ENCODE assay signal across 17 cellular contexts in genomic region chr19:35006999-35007365, GRCh38. TPM values are rescaled to one million over a fixed set of nuclear protein-coding genes. Genes with fewer than 3 reads are reported as not detected.
A peak's percentile ranks its signal among the peaks of the same experiment; 100 is the strongest.
DNase-seq lines count a peak whose midpoint lies in the region; ATAC-seq and TF ChIP-seq lines count a peak whose summit lies in the region.
"Had no signal": no experiment of that assay in that cellular context is flagged by ENCODE, and none has a peak within 500 bp of the region (broad histone marks: within the 10 kb centered on the region; RNA-seq: fewer than 3 reads in every experiment).

No MANE protein-coding gene starts in this region.

- H3K4me1 Mint-ChIP-seq in CD4-positive, alpha-beta memory T cell: peaks cover 39 to 78% (median 55%) of the 10 kb centered on the region in 4 donors
- H3K4me1 Mint-ChIP-seq in endodermal cell: peaks cover 20% of the 10 kb centered on the region
- H3K4me1 Mint-ChIP-seq in progenitor cell of endocrine pancreas (ENCODE audit: low read depth): peaks cover 36% of the 10 kb centered on the region

- peaks cover 53% of the 10 kb centered on the region for H4K20me1 ChIP-seq in IMR-90 (ENCODE audit: insufficient read depth, low read length)

- no peak overlapping the region for H3K27ac ChIP-seq in CD4-positive, alpha-beta memory T cell (ENCODE audit: low read depth, low read length)
- H3K27ac ChIP-seq in IMR-90 (ENCODE audit: insufficient read depth, low read length) (peak overlapping the region; percentile 48), endodermal cell (ENCODE audit: low read depth, low read length) (no peak overlapping the region)
- H3K27ac ChIP-seq: psoas muscle had no signal

- H4K5ac ChIP-seq in IMR-90 (ENCODE audit: low read depth, low read length): peak overlapping the region; percentile 39; the same call in 1 of the 2 replicates

- H3K27me3 ChIP-seq in CD4-positive, alpha-beta memory T cell (ENCODE audit: insufficient read depth, low read length): no peaks in the 10 kb centered on the region
- H3K27me3 ChIP-seq in IMR-90 (ENCODE audit: control insufficient read depth, insufficient read depth, low read length): no peaks in the 10 kb centered on the region
- H3K27me3 ChIP-seq in endodermal cell (ENCODE audit: control insufficient read depth, insufficient read depth, low read length, poor library complexity, severe bottlenecking): no peaks in the 10 kb centered on the region
- H3K27me3 ChIP-seq: dorsolateral prefrontal cortex had no signal

- TF ChIP-seq CTCF in IMR-90 (conservative IDR thresholded peaks at IDR 0.05; ENCODE audit: low read depth, low read length) (no peak), endodermal cell (conservative IDR thresholded peaks at IDR 0.05) (no peak), progenitor cell of endocrine pancreas (IDR thresholded peaks at IDR 0.05; ENCODE audit: unreplicated experiment) (no peak), GM10248 (IDR thresholded peaks at IDR 0.05; ENCODE audit: control extremely low read depth, extremely low read depth, low read depth, missing control alignments) (no peak)

- in situ Hi-C loops in IMR-90 (cut with MboI; ENCODE audit: low sequenced_read_pairs): no loop called here

- no TSS peak for BruUV-seq in IMR-90 (replicated peaks; lab: Mats Ljungman, UMichigan)

- H3K4me3 ChIP-seq in CD4-positive, alpha-beta memory T cell (ENCODE audit: low read length in 2 of 2): no peak overlapping the region
- H3K4me3 ChIP-seq in IMR-90 (ENCODE audit: insufficient read depth, low read depth, low read length) (no peak overlapping the region), endodermal cell (ENCODE audit: low read length) (no peak overlapping the region)
- H3K4me3 ChIP-seq: dorsolateral prefrontal cortex, psoas muscle had no signal

- no peaks in the 10 kb centered on the region for H3K27me3 Mint-ChIP-seq in CD4-positive, alpha-beta memory T cell
- H3K27me3 Mint-ChIP-seq in endodermal cell (ENCODE audit: insufficient read depth) (no peaks in the 10 kb centered on the region), progenitor cell of endocrine pancreas (no peaks in the 10 kb centered on the region)

- H3K27ac Mint-ChIP-seq in CD4-positive, alpha-beta memory T cell: peak overlapping the region in 6 of 7 donors; percentile 62 to 96 (median 75)
- H3K27ac Mint-ChIP-seq in endodermal cell (peak overlapping the region; percentile 40), progenitor cell of endocrine pancreas (peak overlapping the region; percentile 82)

- DNase-seq in CD4-positive, alpha-beta memory T cell: no peak
- DNase-seq in IMR-90 (no peak), endodermal cell (no peak), progenitor cell of endocrine pancreas (ENCODE audit: low spot score, unreplicated experiment) (no peak), GM10248 (ENCODE audit: extremely low spot score) (no peak)
- DNase-seq: activated CD8-positive, alpha-beta memory T cell treated with anti-CD3 and anti-CD28 coated beads, Interleukin-2, amount 50 U/mL, for 4 hours; anterior cingulate cortex; dorsolateral prefrontal cortex; foreskin fibroblast; GF-D8; KG1; midbrain; NCI-H1417 treated with DMSO at 0.1 percent for 48 hours; psoas muscle had no signal

- H2BK15ac ChIP-seq in IMR-90 (ENCODE audit: low read depth, low read length): no peak overlapping the region

- no peaks in the 10 kb centered on the region for H3K9me3 Mint-ChIP-seq in CD4-positive, alpha-beta memory T cell
- H3K9me3 Mint-ChIP-seq in endodermal cell (no peaks in the 10 kb centered on the region), progenitor cell of endocrine pancreas (ENCODE audit: low read depth) (no peaks in the 10 kb centered on the region)

- peaks cover 22 to 74% of the 10 kb centered on the region in 2 experiments for H3K79me1 ChIP-seq in IMR-90 (ENCODE audit: low read depth in 1 of 2, low read length in 2 of 2)

- H3K9me3 ChIP-seq in CD4-positive, alpha-beta memory T cell (ENCODE audit: control insufficient read depth in 1 of 2, low read length in 2 of 2): no peaks in the 10 kb centered on the region
- no peaks in the 10 kb centered on the region for H3K9me3 ChIP-seq in IMR-90 (ENCODE audit: control insufficient read depth, insufficient read depth, low read length)
- H3K9me3 ChIP-seq in endodermal cell (ENCODE audit: control insufficient read depth, low read length): no peaks in the 10 kb centered on the region
- H3K9me3 ChIP-seq: psoas muscle had no signal

- peak overlapping the region; percentile 79 for H2BK5ac ChIP-seq in IMR-90 (ENCODE audit: low read depth, low read length, poor library complexity, severe bottlenecking)

- H4K91ac ChIP-seq in IMR-90 (ENCODE audit: insufficient read depth, low read depth, low read length): peak overlapping the region; percentile 36

- no CpG with 5 or more reads among the region's 5 CpGs for WGBS in IMR-90 (ENCODE audit: extremely low coverage in 2 of 2, insufficient read length in 1 of 2), 2 experiments
- 94 to 97% methylated on average over 5 of the region's 5 CpGs for WGBS in endodermal cell (ENCODE audit: insufficient coverage in 1 of 2, insufficient read length in 1 of 2), 2 experiments

- H3K18ac ChIP-seq in IMR-90 (ENCODE audit: low read depth, low read length): no peak overlapping the region; the same call in 1 of the 2 replicates

- no peak overlapping the region for H3K9ac ChIP-seq in IMR-90 (ENCODE audit: low read depth, low read length)
- H3K9ac ChIP-seq in endodermal cell (ENCODE audit: extremely low read depth, low read length, poor library complexity, severe bottlenecking): no peak overlapping the region

- H3K56ac ChIP-seq in IMR-90 (ENCODE audit: extremely low read depth, insufficient read depth, low read length): no peak overlapping the region

- H2AK5ac ChIP-seq in IMR-90 (ENCODE audit: low read depth, low read length): peak overlapping the region; percentile 85

- TF ChIP-seq POLR2A in IMR-90 (IDR thresholded peaks at IDR 0.05; ENCODE audit: low read depth, low read length): no peak

- H3K9me1 ChIP-seq in IMR-90 (ENCODE audit: insufficient read depth, low read length): peaks cover 23% of the 10 kb centered on the region

- H3K4me3 Mint-ChIP-seq in CD4-positive, alpha-beta memory T cell: no peak overlapping the region
- H3K4me3 Mint-ChIP-seq in endodermal cell (no peak overlapping the region), progenitor cell of endocrine pancreas (ENCODE audit: low read depth) (no peak overlapping the region)

- H3K4ac ChIP-seq in IMR-90 (ENCODE audit: low read depth, low read length): peak overlapping the region; percentile 74

- H3K23ac ChIP-seq in IMR-90 (ENCODE audit: low read depth, low read length): peak overlapping the region; percentile 48; the same call in 1 of the 2 replicates

- no peak for TF ChIP-seq RAD21 in IMR-90 (IDR thresholded peaks at IDR 0.05; ENCODE audit: low read length)

- H2AK9ac ChIP-seq in IMR-90 (replicated peaks; ENCODE audit: low read depth, low read length, poor library complexity): peak overlapping the region; percentile 68

- no peak overlapping the region for H2AFZ ChIP-seq in IMR-90 (replicated peaks; ENCODE audit: low read length, poor library complexity)

- peak overlapping the region; percentile 24 for H2BK120ac ChIP-seq in IMR-90 (ENCODE audit: low read depth, low read length)

- intact Hi-C loops in CD4-positive, alpha-beta memory T cell (cut with micrococcal nuclease): no loop called here
- intact Hi-C loops in IMR-90 (cut with micrococcal nuclease): no loop called here

- no peak overlapping the region for H2BK20ac ChIP-seq in IMR-90 (ENCODE audit: low read depth, low read length)

- POLR2A ChIA-PET in CD4-positive, alpha-beta memory T cell (lab: Charles Lee; ENCODE audit: partially characterized antibody): interaction anchor here (1.4 to 13.7 kb wide), 2 partner anchors 7 to 8 kb away, joined by 5 to 282 read pairs; partner anchors contain the start of gene GRAMD1A
- POLR2A ChIA-PET in IMR-90 (lab: Charles Lee; ENCODE audit: unreplicated experiment) (no interaction called here), GM10248 (lab: Yijun Ruan, JAX) (no interaction called here)

- dilution Hi-C loops in IMR-90 (cut with HindIII; ENCODE audit: low sequenced_read_pairs, unreplicated experiment): no loop called here

- CTCF ChIA-PET in CD4-positive, alpha-beta memory T cell (lab: Charles Lee; ENCODE audit: partially characterized antibody): no interaction called here
- CTCF ChIA-PET in IMR-90 (lab: Yijun Ruan, JAX) (no interaction called here), GM10248 (lab: Yijun Ruan, JAX) (interaction anchor here (1.3 to 10.2 kb wide), 3 partner anchors 11 to 33 kb away, joined by 4 to 120 read pairs (median 6); no protein-coding TSS in a partner anchor)

- peak overlapping the region; percentile 16 for H3K14ac ChIP-seq in IMR-90 (replicated peaks; ENCODE audit: low read depth, low read length)

- H3K4me1 ChIP-seq in CD4-positive, alpha-beta memory T cell (ENCODE audit: insufficient read depth, low read length): peaks cover 64% of the 10 kb centered on the region
- peaks cover 16% of the 10 kb centered on the region for H3K4me1 ChIP-seq in IMR-90 (ENCODE audit: control insufficient read depth, insufficient read depth, low read length)
- H3K4me1 ChIP-seq in endodermal cell (ENCODE audit: control insufficient read depth, insufficient read depth, low read length): no peaks in the 10 kb centered on the region

- peak overlapping the region; percentile 2 to 55; a peak in 2 of 4 replicates for H4K8ac ChIP-seq in IMR-90 (ENCODE audit: low read depth in 2 of 2, low read length in 2 of 2)

- ATAC-seq in IMR-90 (ENCODE audit: low read depth) (no peak), GM21526 (IDR thresholded peaks at IDR 0.05; ENCODE audit: low FRiP score, unreplicated experiment) (no peak), HG02759 (IDR thresholded peaks at IDR 0.05; ENCODE audit: unreplicated experiment) (no peak)
- ATAC-seq: psoas muscle, SK-N-SH treated with all-trans-retinoic acid at 6 μM for 48 hours had no signal

- peaks cover 33% of the 10 kb centered on the region for H3K36me3 ChIP-seq in CD4-positive, alpha-beta memory T cell (ENCODE audit: insufficient read depth, low read length)
- H3K36me3 ChIP-seq in IMR-90 (ENCODE audit: control insufficient read depth, insufficient read depth, low read length) (peaks cover 42% of the 10 kb centered on the region), endodermal cell (ENCODE audit: control insufficient read depth, insufficient read depth, low read length) (peaks cover 45% of the 10 kb centered on the region)

- peaks cover 10 to 53% of the 10 kb centered on the region in 2 donors for H3K36me3 Mint-ChIP-seq in CD4-positive, alpha-beta memory T cell
- peaks cover 46% of the 10 kb centered on the region for H3K36me3 Mint-ChIP-seq in endodermal cell (ENCODE audit: low read depth)
- peaks cover 17% of the 10 kb centered on the region for H3K36me3 Mint-ChIP-seq in progenitor cell of endocrine pancreas (ENCODE audit: insufficient read depth)

- H3K4me2 ChIP-seq in IMR-90 (ENCODE audit: low read depth, low read length): no peak overlapping the region

RNA-seq across cellular contexts. Expression of gene GRAMD1A, which starts 6.9 kb away (rescaled TPM):
- total RNA-seq in CD4-positive, alpha-beta memory T cell: 100 to 1,000 TPM; 205 to 221 TPM
- 10 to 100 TPM; 16.3 to 55.4 TPM for polyA plus RNA-seq in CD4-positive, alpha-beta memory T cell
- total RNA-seq in IMR-90 (2012; rRNA removed) (11.1 and 11.4 TPM in 2 replicates), endodermal cell (100 to 1,000 TPM; 115 to 137 TPM), progenitor cell of endocrine pancreas (111 and 118 TPM in 2 replicates)
- polyA plus RNA-seq in IMR-90 (2012; rRNA removed): 63.0 and 65.2 TPM in 2 replicates
- 50.3 and 62.6 TPM in 2 replicates for polyA plus RNA-seq in IMR-90 (2012; cell fraction: cytosol; rRNA removed)
- 115 and 162 TPM in 2 replicates for polyA plus RNA-seq in IMR-90 (2012; cell fraction: nucleus; rRNA removed; ENCODE audit: low replicate concordance)
- 101 TPM for polyA plus RNA-seq in endodermal cell (2013, experiment 1 of 2)
- polyA plus RNA-seq in endodermal cell (2013, experiment 2 of 2): 87.3 TPM

RNA-seq across cellular contexts. Expression of gene SCN1B, which starts 23.3 kb away (rescaled TPM):
- 1 to 10 TPM; 1.4 to 1.5 TPM for total RNA-seq in CD4-positive, alpha-beta memory T cell
- polyA plus RNA-seq in CD4-positive, alpha-beta memory T cell: under 1 TPM in 1 of 2 donors, not detected in 1; 0.64 TPM
- total RNA-seq in IMR-90 (2012; rRNA removed) (2.0 and 2.2 TPM in 2 replicates), endodermal cell (1 to 10 TPM; 1.4 to 1.5 TPM), progenitor cell of endocrine pancreas (1.7 and 1.8 TPM in 2 replicates)
- 9.6 and 10.6 TPM in 2 replicates for polyA plus RNA-seq in IMR-90 (2012; rRNA removed)
- 5.9 and 7.9 TPM in 2 replicates for polyA plus RNA-seq in IMR-90 (2012; cell fraction: cytosol; rRNA removed)
- 11.5 and 12.8 TPM in 2 replicates for polyA plus RNA-seq in IMR-90 (2012; cell fraction: nucleus; rRNA removed; ENCODE audit: low replicate concordance)
- 1.7 TPM for polyA plus RNA-seq in endodermal cell (2013, experiment 1 of 2)
- polyA plus RNA-seq in endodermal cell (2013, experiment 2 of 2): 2.5 TPM

RNA-seq across cellular contexts. Expression of gene HPN, which starts 34.5 kb away (rescaled TPM):
- total RNA-seq in CD4-positive, alpha-beta memory T cell: under 1 TPM in 1 of 2 experiments, not detected in 1; 0.15 TPM
- under 1 TPM in 1 of 2 donors, not detected in 1; 0.57 TPM for polyA plus RNA-seq in CD4-positive, alpha-beta memory T cell
- total RNA-seq in IMR-90 (2012; rRNA removed) (not detected in 2 replicates), endodermal cell (10 to 100 TPM; 29.0 to 49.6 TPM), progenitor cell of endocrine pancreas (70.5 and 71.5 TPM in 2 replicates)
- polyA plus RNA-seq in IMR-90 (2012; rRNA removed): not detected in 2 replicates
- not detected in 2 replicates for polyA plus RNA-seq in IMR-90 (2012; cell fraction: cytosol; rRNA removed)
- 0.08 TPM in 1 of 2 replicates, not detected in the other for polyA plus RNA-seq in IMR-90 (2012; cell fraction: nucleus; rRNA removed; ENCODE audit: low replicate concordance)
- 2.7 TPM for polyA plus RNA-seq in endodermal cell (2013, experiment 1 of 2)
- polyA plus RNA-seq in endodermal cell (2013, experiment 2 of 2): 2.8 TPM

RNA-seq across cellular contexts. Expression of gene ZNF792, which starts 43.0 kb away (rescaled TPM):
- 10 to 100 TPM; 33.9 to 34.7 TPM for total RNA-seq in CD4-positive, alpha-beta memory T cell
- 10 to 100 TPM; 10.1 to 23.9 TPM for polyA plus RNA-seq in CD4-positive, alpha-beta memory T cell
- total RNA-seq in IMR-90 (2012; rRNA removed) (3.9 and 4.8 TPM in 2 replicates), endodermal cell (10 to 100 TPM; 30.2 to 32.1 TPM), progenitor cell of endocrine pancreas (14.4 TPM in 2 replicates)
- polyA plus RNA-seq in IMR-90 (2012; rRNA removed): 1.2 and 1.5 TPM in 2 replicates
- 0.42 and 0.69 TPM in 2 replicates for polyA plus RNA-seq in IMR-90 (2012; cell fraction: cytosol; rRNA removed)
- polyA plus RNA-seq in IMR-90 (2012; cell fraction: nucleus; rRNA removed; ENCODE audit: low replicate concordance): 0.84 and 1.6 TPM in 2 replicates
- 4.6 TPM for polyA plus RNA-seq in endodermal cell (2013, experiment 1 of 2)
- 5.4 TPM for polyA plus RNA-seq in endodermal cell (2013, experiment 2 of 2)

Comparison
In these comparisons a context has a peak if more than half of its experiments do, and no peak if none do; other contexts are left out.
1. RNA of gene HPN, which starts 34.5 kb away (total RNA-seq): 70.5 to 71.5 TPM in progenitor cell of endocrine pancreas and 29.0 to 49.6 TPM in endodermal cell; 0.15 TPM in CD4-positive, alpha-beta memory T cell and not detected in IMR-90; every median in the first group is over 10 times any median in the second.
2. Peak in every context shown above with its lines, with median percentiles within 50 percentile points of each other: H3K27ac Mint-ChIP-seq.